In genomic region chr9:93024986-93025630, GRCh38 we compare ENCODE assay signal across 1 cellular context.
TF ChIP-seq lines count a peak whose summit lies in the region.

No MANE protein-coding gene starts in this region.

TF ChIP-seq in WTC11, 78 proteins besides CTCF, POLR2A, EP300 and RAD21 (continued from another document):
- no peak for TF ChIP-seq HMGA2 (CRISPR knock-in tag; IDR thresholded peaks at IDR 0.05)
- no peak for TF ChIP-seq SMAD4 (CRISPR knock-in tag; IDR thresholded peaks at IDR 0.05)
- no peak for TF ChIP-seq ATF3 (CRISPR knock-in tag; conservative IDR thresholded peaks at IDR 0.05)
